In genomic region chr1:31943546-31944184, GRCh38 we compare ENCODE assay signal across 8 cellular contexts. TPM values are rescaled to one million over a fixed set of nuclear protein-coding genes. Genes with fewer than 3 reads are reported as not detected.
DNase-seq lines count a peak whose midpoint lies in the region; ATAC-seq and TF ChIP-seq lines count a peak whose summit lies in the region.

No MANE protein-coding gene starts in this region.

- DNase-seq in heart left ventricle (no peak), Right ventricle myocardium inferior (ENCODE audit: missing footprints) (no peak), right lobe of liver (no peak), putamen (ENCODE audit: low spot score) (no peak), lower leg skin (ENCODE audit: low spot score in 2 of 2) (no peak), RKO (ENCODE audit: low spot score) (no peak)
- DNase-seq in activated CD4-positive, alpha-beta memory T cell treated with anti-CD3 and anti-CD28 coated beads, Interleukin-2, amount 10 ng/mL, durations not matched to agents 7 days and 5 days: peak; percentile 77

- no peak for TF ChIP-seq POLR2A in heart left ventricle (IDR thresholded peaks at IDR 0.05)
- TF ChIP-seq POLR2A in right lobe of liver (IDR thresholded peaks at IDR 0.05): no peak
- TF ChIP-seq POLR2A in lower leg skin (IDR thresholded peaks at IDR 0.05): no peak

- no peaks in the 10 kb centered on the region for H3K36me3 ChIP-seq in heart left ventricle
- no peaks in the 10 kb centered on the region for H3K36me3 ChIP-seq in right lobe of liver
- H3K36me3 ChIP-seq in urinary bladder (ENCODE audit: insufficient read depth): no peaks in the 10 kb centered on the region

- peaks cover 73% of the 10 kb centered on the region for H3K4me1 Mint-ChIP-seq in activated CD4-positive, alpha-beta memory T cell treated with anti-CD3 and anti-CD28 coated beads, Interleukin-2, amount 10 ng/mL, durations not matched to agents 7 days and 5 days

- H3K27me3 ChIP-seq in heart left ventricle (no peaks in the 10 kb centered on the region), right lobe of liver (no peaks in the 10 kb centered on the region)

- TF ChIP-seq CTCF in heart left ventricle (IDR thresholded peaks at IDR 0.05): no peak
- no peak for TF ChIP-seq CTCF in right lobe of liver (IDR thresholded peaks at IDR 0.05)
- no peak for TF ChIP-seq CTCF in lower leg skin (IDR thresholded peaks at IDR 0.05)

- H3K4me1 ChIP-seq in heart left ventricle (peaks cover 0 to 67% (median 20%) of the 10 kb centered on the region in 12 donors), right lobe of liver (peaks cover 0 to 30% (median 5%) of the 10 kb centered on the region in 4 donors), urinary bladder (ENCODE audit: insufficient read depth) (no peaks in the 10 kb centered on the region)

- CTCF ChIA-PET in activated CD4-positive, alpha-beta memory T cell treated with anti-CD3 and anti-CD28 coated beads, Interleukin-2, amount 10 ng/mL, durations not matched to agents 7 days and 5 days (lab: Charles Lee): interaction anchor here (0.8 to 11.9 kb wide), 8 partner anchors 9 to 155 kb away, joined by 3 to 395 read pairs (median 4); no protein-coding TSS in a partner anchor

- POLR2A ChIA-PET in activated CD4-positive, alpha-beta memory T cell treated with anti-CD3 and anti-CD28 coated beads, Interleukin-2, amount 10 ng/mL, durations not matched to agents 7 days and 5 days (lab: Charles Lee): interaction anchor here (0.8 to 8.2 kb wide), 23 partner anchors 9 to 647 kb away, joined by 3 to 222 read pairs (median 6); partner anchors contain the start of genes KHDRBS1, PEF1, SNRNP40 and SPOCD1

- H3K4me3 ChIP-seq in heart left ventricle (peak overlapping the region in 9 of 12 donors; percentile 44 to 66 (median 56)), right lobe of liver (peak overlapping the region in 1 of 3 donors; percentile 49), urinary bladder (ENCODE audit: low read depth, low read length) (no peak overlapping the region), lower leg skin (ENCODE audit: low read depth, poor library complexity, severe bottlenecking) (no peak overlapping the region)

- 73 to 92% (median 85%) methylated on average over 3 of the region's 3 CpGs for WGBS in heart left ventricle, 4 donors
- 57% methylated on average over 3 of the region's 3 CpGs for WGBS in right lobe of liver (ENCODE audit: insufficient coverage, low coverage, low lambda C conversion rate, missing lambda C conversion rate)
- WGBS in urinary bladder: 53% methylated on average over 3 of the region's 3 CpGs
- 57 to 76% methylated on average over 3 of the region's 3 CpGs for WGBS in lower leg skin, 2 donors

- H3K27ac ChIP-seq in heart left ventricle: peak overlapping the region in 11 of 12 donors; percentile 88 to 100 (median 96)
- H3K27ac ChIP-seq in right lobe of liver: peak overlapping the region; percentile 87 to 95 (median 94)
- peak overlapping the region; percentile 97 for H3K27ac ChIP-seq in urinary bladder (ENCODE audit: low read depth)

- H3K27me3 Mint-ChIP-seq in activated CD4-positive, alpha-beta memory T cell treated with anti-CD3 and anti-CD28 coated beads, Interleukin-2, amount 10 ng/mL, durations not matched to agents 7 days and 5 days: no peaks in the 10 kb centered on the region

- H3K9me3 Mint-ChIP-seq in activated CD4-positive, alpha-beta memory T cell treated with anti-CD3 and anti-CD28 coated beads, Interleukin-2, amount 10 ng/mL, durations not matched to agents 7 days and 5 days: no peaks in the 10 kb centered on the region

- intact Hi-C loops in heart left ventricle (cut with DNase I) (no loop called here), Right ventricle myocardium inferior (cut with DNase I) (no loop called here), right lobe of liver (cut with DNase I) (no loop called here), lower leg skin (cut with DNase I; ENCODE audit: low total_unique reads) (no loop called here)

- H3K27ac Mint-ChIP-seq in activated CD4-positive, alpha-beta memory T cell treated with anti-CD3 and anti-CD28 coated beads, Interleukin-2, amount 10 ng/mL, durations not matched to agents 7 days and 5 days: peak overlapping the region; percentile 99

- H3K9me3 ChIP-seq in heart left ventricle (no peaks in the 10 kb centered on the region), right lobe of liver (no peaks in the 10 kb centered on the region)

- H3K36me3 Mint-ChIP-seq in activated CD4-positive, alpha-beta memory T cell treated with anti-CD3 and anti-CD28 coated beads, Interleukin-2, amount 10 ng/mL, durations not matched to agents 7 days and 5 days (ENCODE audit: low read depth): peaks cover 2% of the 10 kb centered on the region

- peak overlapping the region; percentile 78 for H3K4me3 Mint-ChIP-seq in activated CD4-positive, alpha-beta memory T cell treated with anti-CD3 and anti-CD28 coated beads, Interleukin-2, amount 10 ng/mL, durations not matched to agents 7 days and 5 days

- ATAC-seq in heart left ventricle (peak in 1 of 4 donors; percentile 1), Right ventricle myocardium inferior (no peak), right lobe of liver (no peak)

RNA-seq across cellular contexts. Expression of gene PTP4A2, which starts 5.5 kb away (rescaled TPM):
- total RNA-seq in heart left ventricle (100 to 1,000 TPM; 217 to 354 (median 242) TPM), Right ventricle myocardium inferior (249 TPM), right lobe of liver (100 to 1,000 TPM in 4 of 6 experiments, 10 to 100 TPM in 2; 66.3 to 143 (median 117) TPM), urinary bladder (462 TPM), lower leg skin (10 to 100 TPM; 40.9 to 92.8 (median 67.3) TPM)
- polyA plus RNA-seq in heart left ventricle (100 to 1,000 TPM in 1 of 2 donors, 10 to 100 TPM in 1; 74.4 to 290 TPM), urinary bladder (118 TPM)
- total RNA-seq in activated CD4-positive, alpha-beta memory T cell treated with anti-CD3 and anti-CD28 coated beads, Interleukin-2, amount 10 ng/mL, durations not matched to agents 7 days and 5 days: 100 to 1,000 TPM; 337 to 349 TPM

Comparison
In these comparisons a context has a peak if more than half of its experiments do, and no peak if none do; other contexts are left out.
1. H3K4me3 ChIP-seq: peak in heart left ventricle (9 of 12); none in urinary bladder (single experiment) and lower leg skin (single experiment).
2. Peak in every context shown above with its lines, with median percentiles within 50 percentile points of each other: H3K27ac ChIP-seq.